ENCODE assay signal across 8 cellular contexts in genomic region chr11:8911040-8911823, GRCh38. TPM values are rescaled to one million over a fixed set of nuclear protein-coding genes. Genes with fewer than 3 reads are reported as not detected.
DNase-seq lines count a peak whose midpoint lies in the region; ATAC-seq, FAIRE-seq and TF ChIP-seq lines count a peak whose summit lies in the region.

Gene AKIP1 (plus strand): TSS chr11:8911189. CDS start chr11:8911450, 261 bp downstream.

- in situ Hi-C loops in HepG2 (cut with HindIII; ENCODE audit: extremely low pct_ligation_motif_present, low pct_unique_long_range_greater_than_20kb) = loop anchor here (10.0 kb wide), 1 partner anchor 224 kb away; no protein-coding TSS in a partner anchor

- H3K4me3 ChIP-seq in BLaER1 treated with 17β-estradiol and CSF1 and Interleukin-3, amounts not matched to agents 10 nM and 100 nM = peak within 1 kb of the TSS; percentile 76 to 99 (median 82)
- peak within 1 kb of the TSS; percentile 82 to 92 (median 91) for H3K4me3 ChIP-seq in HepG2 (replicated peaks in 1 of 3; ENCODE audit: insufficient read depth in 1 of 3, low read depth in 2 of 3, low read length in 3 of 3)

- TF ChIP-seq RAD21 in HepG2 (CRISPR knock-in tag; IDR thresholded peaks at IDR 0.05) = no peak

- 2% methylated on average over 29 of the region's 65 CpGs for WGBS in HepG2 (ENCODE audit: low lambda C conversion rate)

- H3K27ac ChIP-seq in BLaER1 treated with 17β-estradiol and CSF1 and Interleukin-3, amounts not matched to agents 10 nM and 100 nM = peak within 1 kb of the TSS; percentile 78 to 95 (median 91)
- H3K27ac ChIP-seq in HepG2 (ENCODE audit: extremely low read length, insufficient read depth, low read length) = peak within 1 kb of the TSS; percentile 81

- TF ChIP-seq EP300 in HepG2 (IDR thresholded peaks at IDR 0.05; ENCODE audit: low read depth in 2 of 2, low read length in 2 of 2) = no peak
- no peak for TF ChIP-seq EP300 in HepG2 (CRISPR knock-in tag; IDR thresholded peaks at IDR 0.05; ENCODE audit: borderline replicate concordance)

- no peaks in the 10 kb centered on the region for H3K9me3 ChIP-seq in BLaER1 treated with 17β-estradiol and CSF1 and Interleukin-3, amounts not matched to agents 10 nM and 100 nM (replicated peaks in 1 of 11)
- no peaks in the 10 kb centered on the region for H3K9me3 ChIP-seq in HepG2 (ENCODE audit: low read length)

- peak; percentile 10; the same call in 1 of the 2 replicates for TF ChIP-seq CTCF in HepG2 (CRISPR knock-in tag; IDR thresholded peaks at IDR 0.05)

- H2AFZ ChIP-seq in HepG2 (ENCODE audit: low read length) = peak within 1 kb of the TSS; percentile 72

- FAIRE-seq in HepG2 (lab: Jason Lieb, UNC) = peak; percentile 23

- BruUV-seq in HepG2 (replicated peaks; lab: Mats Ljungman, UMichigan) = no TSS peak

- H3K4me1 ChIP-seq in BLaER1 treated with 17β-estradiol and CSF1 and Interleukin-3, amounts not matched to agents 10 nM and 100 nM = peaks cover 42 to 66% (median 54%) of the 10 kb centered on the region in 10 experiments
- peaks cover 44% of the 10 kb centered on the region for H3K4me1 ChIP-seq in HepG2 (ENCODE audit: insufficient read depth, low read length)

- ATAC-seq in GM19351 (IDR thresholded peaks at IDR 0.05; ENCODE audit: unreplicated experiment) (peak; percentile 65), HG03565 (IDR thresholded peaks at IDR 0.05; ENCODE audit: unreplicated experiment) (peak; percentile 81), HepG2 (peak; percentile 94)

- POLR2A ChIA-PET in HepG2 (lab: Yijun Ruan, JAX) = interaction anchor here (1.0 to 2.8 kb wide), 8 partner anchors 15 to 924 kb away, joined by 3 to 12 read pairs (median 4); partner anchors contain the start of genes EIF3F and TMEM9B

- H3K36me3 ChIP-seq in BLaER1 treated with 17β-estradiol and CSF1 and Interleukin-3, amounts not matched to agents 10 nM and 100 nM = peaks cover 10 to 16% (median 14%) of the 10 kb centered on the region in 11 experiments; a peak in 21 of 22 replicates
- peaks cover 0 to 1% of the 10 kb centered on the region in 2 experiments; a peak in 3 of 5 replicates for H3K36me3 ChIP-seq in HepG2 (replicated peaks in 1 of 2; ENCODE audit: control insufficient read depth in 1 of 2, insufficient read depth in 2 of 2, low read length in 2 of 2)

- peaks cover 5% of the 10 kb centered on the region for H3K79me2 ChIP-seq in HepG2 (ENCODE audit: insufficient read depth, low read length)

- peaks cover 0 to 10% (median 0%) of the 10 kb centered on the region in 11 experiments; a peak in 4 of 22 replicates for H4K20me1 ChIP-seq in BLaER1 treated with 17β-estradiol and CSF1 and Interleukin-3, amounts not matched to agents 10 nM and 100 nM
- no peaks in the 10 kb centered on the region for H4K20me1 ChIP-seq in HepG2 (ENCODE audit: insufficient read depth, low read length)

- H3K9ac ChIP-seq in BLaER1 treated with 17β-estradiol and CSF1 and Interleukin-3, amounts not matched to agents 10 nM and 100 nM = peak within 1 kb of the TSS; percentile 81 to 97 (median 92)
- H3K9ac ChIP-seq in HepG2 (ENCODE audit: insufficient read depth, low read depth, low read length) = peak within 1 kb of the TSS; percentile 89

- peak; percentile 27 to 82; a peak in 2 of 4 replicates for TF ChIP-seq POLR2A in HepG2 (IDR thresholded peaks at IDR 0.05; ENCODE audit: insufficient read depth in 1 of 2, low read depth in 2 of 2, low read length in 2 of 2)

- no peaks in the 10 kb centered on the region for H3K27me3 ChIP-seq in BLaER1 treated with 17β-estradiol and CSF1 and Interleukin-3, amounts not matched to agents 10 nM and 100 nM
- H3K27me3 ChIP-seq in HepG2 (ENCODE audit: control insufficient read depth in 1 of 2, insufficient read depth in 2 of 2, low read length in 2 of 2) = no peaks in the 10 kb centered on the region; a peak in 1 of 5 replicates

- peak; percentile 95 for DNase-seq in NCI-H774 (lab: John Stamatoyannopoulos, UW)
- DNase-seq in activated CD4-positive, alpha-beta T cell treated with anti-CD3 and anti-CD28 coated beads, Interleukin-2, amount 50 U/mL, for 48 hours = peak; percentile 93 to 94
- DNase-seq in dermis blood vessel endothelial cell = peak; percentile 97
- DNase-seq in HepG2 (ENCODE audit: low spot score) = peak; percentile 93
- peak; percentile 76 to 84 for DNase-seq in stimulated activated CD4-positive, alpha-beta T cell treated with anti-CD3 and anti-CD28 coated beads, Interleukin-2, amount 100 ng/mL, for 48 hours

- H3K4me2 ChIP-seq in BLaER1 treated with 17β-estradiol and CSF1 and Interleukin-3, amounts not matched to agents 10 nM and 100 nM = peak within 1 kb of the TSS; percentile 75 to 96 (median 93)
- H3K4me2 ChIP-seq in HepG2 (ENCODE audit: low read depth, low read length) = peak within 1 kb of the TSS; percentile 96

- CTCF ChIA-PET in HepG2 (lab: Yijun Ruan, JAX; ENCODE audit: low intra/inter-chr PET ratio, low total read pairs) = no interaction called here

- intact Hi-C loops in HepG2 (cut with micrococcal nuclease; ENCODE audit: unreplicated experiment) = loop anchor here (2.0 to 5.0 kb wide), 3 partner anchors 54 to 229 kb away; partner anchors contain the start of genes RPL27A, TMEM9B and TRIM66

TF ChIP-seq in HepG2, 621 proteins besides CTCF, POLR2A, EP300 and RAD21 (continues in another document):
- TF ChIP-seq GABPA (IDR thresholded peaks at IDR 0.05; ENCODE audit: low read depth, low read length) (no peak), GABPA (CRISPR knock-in tag; IDR thresholded peaks at IDR 0.05; ENCODE audit: low read depth) (0 out of 2 replicates have a peak, but pooled peaks have one; percentile 26), FOXC1 (CRISPR knock-in tag; IDR thresholded peaks at IDR 0.05; ENCODE audit: borderline replicate concordance) (0 out of 2 replicates have a peak, but pooled peaks have one; percentile 37), ARID4A (CRISPR knock-in tag; IDR thresholded peaks at IDR 0.05; ENCODE audit: borderline replicate concordance) (peak; percentile 82), SRY (CRISPR knock-in tag; IDR thresholded peaks at IDR 0.05) (peak; percentile 74; the same call in 1 of the 2 replicates), ZNF891 (CRISPR knock-in tag; IDR thresholded peaks at IDR 0.05) (peak; percentile 71), ZNF33B (CRISPR knock-in tag; IDR thresholded peaks at IDR 0.05) (peak; percentile 72; the same call in 1 of the 2 replicates), ELF1 (CRISPR knock-in tag; IDR thresholded peaks at IDR 0.05) (peak; percentile 73)

RNA-seq across cellular contexts. Expression of gene AKIP1, which starts in this region (rescaled TPM):
- total RNA-seq in dermis blood vessel endothelial cell = 26.5 and 32.6 TPM in 2 replicates
- 20.3 and 21.6 TPM in 2 replicates for total RNA-seq in HepG2 (2016; rRNA removed; fragmentation: Illumina TruSeq; extraction: Trizol)
- 10.8 and 10.9 TPM in 2 replicates for total RNA-seq in HepG2 (2016; cell fraction: cytosol; rRNA removed; fragmentation: Illumina TruSeq; extraction: Trizol; ENCODE audit: low read depth)
- total RNA-seq in HepG2 (2016; cell fraction: insoluble cytoplasmic fraction; rRNA removed; fragmentation: Illumina TruSeq; extraction: Trizol) = 18.6 and 21.9 TPM in 2 replicates
- total RNA-seq in HepG2 (2016; cell fraction: membrane; rRNA removed; fragmentation: Illumina TruSeq; extraction: Trizol) = 12.8 and 14.4 TPM in 2 replicates
- 7.1 and 11.6 TPM in 2 replicates for total RNA-seq in HepG2 (2016; cell fraction: nucleus; rRNA removed; fragmentation: Illumina TruSeq; extraction: Trizol)
- 10.0 and 11.8 TPM in 2 replicates for polyA plus RNA-seq in HepG2 (2011; rRNA removed)
- polyA plus RNA-seq in HepG2 (2011; cell fraction: cytosol; rRNA removed) = 11.3 and 13.1 TPM in 2 replicates
- polyA plus RNA-seq in HepG2 (2011; cell fraction: nucleus; rRNA removed) = 4.0 and 6.6 TPM in 2 replicates
- polyA plus RNA-seq in HepG2 (2012) = 8.0 and 8.7 TPM in 2 replicates
- 10.0 and 10.5 TPM in 2 replicates for polyA plus RNA-seq in HepG2 (2016; cell fraction: cytosol; fragmentation: Illumina TruSeq; extraction: Trizol; ENCODE audit: low read depth)
- polyA plus RNA-seq in HepG2 (2016; cell fraction: insoluble cytoplasmic fraction; fragmentation: Illumina TruSeq; extraction: Trizol; ENCODE audit: low read depth) = 27.2 and 31.0 TPM in 2 replicates
- polyA plus RNA-seq in HepG2 (2016; cell fraction: membrane; fragmentation: Illumina TruSeq; extraction: Trizol; ENCODE audit: low read depth) = 10.9 and 12.6 TPM in 2 replicates
- 14.8 and 19.7 TPM in 2 replicates for polyA plus RNA-seq in HepG2 (2016; cell fraction: nucleus; fragmentation: Illumina TruSeq; extraction: Trizol; ENCODE audit: insufficient read depth, low read depth)
- 2.1 and 11.4 TPM in 2 replicates for polyA minus RNA-seq in HepG2 (2011; rRNA and poly(A)+ RNA removed; ENCODE audit: low replicate concordance)
- polyA minus RNA-seq in HepG2 (2011; cell fraction: cytosol; rRNA and poly(A)+ RNA removed) = 4.8 and 10.5 TPM in 2 replicates
- polyA minus RNA-seq in HepG2 (2011; cell fraction: nucleus; rRNA and poly(A)+ RNA removed) = 4.4 and 5.3 TPM in 2 replicates

Comparison
In these comparisons a context has a peak if more than half of its experiments do, and no peak if none do; other contexts are left out.
1. Peak in every context shown above with its lines: DNase-seq, ATAC-seq, H3K4me3 ChIP-seq and H3K27ac ChIP-seq.